In genomic region chr15:59298876-59299275, GRCh38 we compare ENCODE assay signal across 1 cellular context.
TF ChIP-seq lines count a peak whose summit lies in the region.

No MANE protein-coding gene starts in this region.

TF ChIP-seq in GM12878, 131 proteins besides CTCF, POLR2A, EP300 and RAD21 (continued from another document):
- peak; percentile 14; the same call in 1 of the 2 replicates for TF ChIP-seq STAT3 (IDR thresholded peaks at IDR 0.05; ENCODE audit: low read depth, low read length)
